Comparison of ENCODE assay signal across 18 cellular contexts in the genomic region with DNA sequence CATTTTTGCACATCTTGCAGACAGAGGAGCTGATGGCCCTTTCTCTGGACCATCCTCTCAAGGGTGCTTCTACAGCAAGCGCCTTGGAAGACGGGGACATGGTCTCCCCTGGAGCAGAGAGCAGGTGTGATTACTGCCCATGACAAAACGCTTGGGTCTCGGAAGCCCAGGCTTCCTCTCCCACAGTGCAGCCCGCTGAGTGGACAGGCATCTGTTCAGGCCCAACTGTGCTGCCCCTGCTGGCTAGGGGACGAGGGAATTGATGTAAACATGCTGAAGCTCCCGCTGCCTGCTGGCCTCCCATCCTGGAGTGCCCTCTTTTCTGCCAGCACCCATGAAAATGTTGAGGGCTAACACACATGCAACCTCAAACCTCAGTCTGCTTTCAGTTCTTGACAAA. TPM values are rescaled to one million over a fixed set of nuclear protein-coding genes. Genes with fewer than 3 reads are reported as not detected.
DNase-seq lines count a peak whose midpoint lies in the region; TF ChIP-seq lines count a peak whose summit lies in the region.
"Had no signal": no experiment of that assay in that cellular context is flagged by ENCODE, and none has a peak within 500 bp of the region (broad histone marks: within the 10 kb centered on the region; RNA-seq: fewer than 3 reads in every experiment).

No MANE protein-coding gene starts in this region.

- H3K4me3 ChIP-seq in AG04449 (ENCODE audit: low read depth, low read length) (no peak overlapping the region), coronary artery (no peak overlapping the region)
- H3K4me3 ChIP-seq: PC-9, SJCRH30 had no signal

- no peaks in the 10 kb centered on the region for H3K36me3 Mint-ChIP-seq in glutamatergic neuron (ENCODE audit: unreplicated experiment)

- H3K27ac ChIP-seq in coronary artery: no peak overlapping the region
- H3K27ac ChIP-seq: C4-2B, PC-9, RWPE1, SJCRH30 had no signal

- in situ Hi-C loops in GM13977 (cut with MboI; ENCODE audit: low pct_unique_long_range_greater_than_20kb, low sequenced_read_pairs, unreplicated experiment): no loop called here

- H3K9me3 Mint-ChIP-seq in glutamatergic neuron (ENCODE audit: unreplicated experiment): peaks cover 3% of the 10 kb centered on the region

- POLR2A ChIA-PET in AG04449 (lab: Yijun Ruan, JAX): no interaction called here

- peaks cover 3% of the 10 kb centered on the region for H3K27me3 Mint-ChIP-seq in glutamatergic neuron (ENCODE audit: unreplicated experiment)

- peak; percentile 5 for TF ChIP-seq CTCF in AG04449 (IDR thresholded peaks at IDR 0.05; ENCODE audit: insufficient read depth, low read length, missing control alignments)
- TF ChIP-seq CTCF in GM13977 (IDR thresholded peaks at IDR 0.05; ENCODE audit: extremely low read depth, insufficient read depth, missing control alignments): no peak
- TF ChIP-seq CTCF in glutamatergic neuron (IDR thresholded peaks at IDR 0.05; ENCODE audit: partially characterized antibody, unreplicated experiment): no peak
- no peak for TF ChIP-seq CTCF in coronary artery (IDR thresholded peaks at IDR 0.05)

- H3K27ac Mint-ChIP-seq in glutamatergic neuron (ENCODE audit: unreplicated experiment): peak overlapping the region; percentile 43

- CTCF ChIA-PET in AG04449 (lab: Yijun Ruan, JAX): interaction anchor here (1.0 to 2.0 kb wide), 2 partner anchors 14 to 438 kb away, joined by 4 read pairs; a partner anchor contains a TSS

- intact Hi-C loops in posterior vena cava (cut with DNase I): no loop called here

- DNase-seq in AG04449 (ENCODE audit: low read depth, low spot score): no peak
- peak; percentile 3 for DNase-seq in GM13977 (ENCODE audit: low spot score)
- DNase-seq in glutamatergic neuron: peak; percentile 63
- DNase-seq in posterior vena cava (ENCODE audit: low spot score): peak; percentile 53
- DNase-seq in KG1 (lab: John Stamatoyannopoulos, UW): no peak
- DNase-seq in coronary artery (ENCODE audit: low spot score): no peak
- DNase-seq in GM19240 (ENCODE audit: insufficient read length, low spot score): no peak
- DNase-seq: AML-193, DMS79, H7, NCI-H1105, NCI-H187 treated with DMSO at 0.1 percent for 48 hours, NCI-H345, NCI-H524 treated with DMSO at 0.1 percent for 48 hours, PC-9, SJCRH30 had no signal

- H3K4me3 Mint-ChIP-seq in glutamatergic neuron (ENCODE audit: unreplicated experiment): no peak overlapping the region

- H3K4me1 Mint-ChIP-seq in glutamatergic neuron (ENCODE audit: low read depth, unreplicated experiment): peaks cover 8% of the 10 kb centered on the region

RNA-seq across cellular contexts. Expression of a gene that starts 14.3 kb away (rescaled TPM):
- total RNA-seq in glutamatergic neuron (ENCODE audit: unreplicated experiment) (not detected), posterior vena cava (10 to 100 TPM; 16.9 to 20.9 TPM)
- total RNA-seq: SJCRH30 had no signal

Comparison
In these comparisons a context has a peak if more than half of its experiments do, and no peak if none do; other contexts are left out.
1. DNase-seq: peak in GM13977 (single experiment), glutamatergic neuron (single experiment) and posterior vena cava (single experiment); none in AG04449 (single experiment), KG1 (single experiment), coronary artery (single experiment) and GM19240 (single experiment).
2. RNA of a gene that starts 14.3 kb away (total RNA-seq): 16.9 to 20.9 TPM in posterior vena cava; not detected in glutamatergic neuron (single experiment); every median in the first group is over 10 times any median in the second.